ENCODE assay signal across 11 cellular contexts in the genomic region with DNA sequence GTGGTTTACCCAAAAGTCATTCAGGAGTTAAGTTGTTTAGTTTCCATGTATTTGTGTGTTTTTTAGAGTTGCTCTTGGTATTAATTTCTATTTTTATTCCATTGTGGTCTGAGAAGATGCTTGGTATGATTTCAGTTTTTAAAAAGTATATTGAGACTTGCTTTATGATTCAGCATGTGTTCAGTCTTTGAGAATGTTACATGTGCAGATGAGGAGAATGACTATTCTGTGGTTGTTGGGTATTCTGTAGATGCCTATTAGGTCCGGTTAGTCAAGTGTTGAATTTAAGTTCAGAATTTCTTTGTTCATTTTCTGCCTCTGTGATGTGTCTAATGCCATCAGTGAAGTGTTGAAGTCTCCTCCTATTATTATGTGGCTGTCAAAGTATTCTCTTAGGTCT.
DNase-seq lines count a peak whose midpoint lies in the region; ATAC-seq and TF ChIP-seq lines count a peak whose summit lies in the region.
"Had no signal": no experiment of that assay in that cellular context is flagged by ENCODE, and none has a peak within 500 bp of the region (broad histone marks: within the 10 kb centered on the region; RNA-seq: fewer than 3 reads in every experiment).

No MANE protein-coding gene starts in this region.

- TF ChIP-seq CTCF in foreskin keratinocyte (conservative IDR thresholded peaks at IDR 0.05) (no peak), upper lobe of left lung (IDR thresholded peaks at IDR 0.05) (no peak)

- no peak for TF ChIP-seq EP300 in upper lobe of left lung (IDR thresholded peaks at IDR 0.05)

- H3K9me3 ChIP-seq in upper lobe of left lung, result no peaks in the 10 kb centered on the region
- H3K9me3 ChIP-seq: Peyer's patch had no signal

- no peak overlapping the region for H3K27ac ChIP-seq in foreskin keratinocyte
- H3K27ac ChIP-seq in upper lobe of left lung, result no peak overlapping the region
- H3K27ac ChIP-seq: Peyer's patch had no signal

- H3K4me3 ChIP-seq in upper lobe of left lung, result no peak overlapping the region
- H3K4me3 ChIP-seq: Peyer's patch had no signal

- DNase-seq in foreskin keratinocyte (peak; percentile 26 to 64), upper lobe of left lung (no peak), RKO (ENCODE audit: low spot score) (no peak), iPS-NIHi7 (ENCODE audit: extremely low spot score) (no peak), iPS-NIHi11 (ENCODE audit: low spot score) (no peak)
- DNase-seq: activated CD8-positive, alpha-beta T cell treated with anti-CD3 and anti-CD28 coated beads for 36 hours; effector CD8-positive, alpha-beta T cell; Peyer's patch had no signal

- ATAC-seq in GM18511 (IDR thresholded peaks at IDR 0.05; ENCODE audit: unreplicated experiment), result peak; percentile 91
- ATAC-seq in GM21529 (IDR thresholded peaks at IDR 0.05; ENCODE audit: unreplicated experiment), result peak; percentile 94
- peak; percentile 93 for ATAC-seq in HG03280 (IDR thresholded peaks at IDR 0.05; ENCODE audit: unreplicated experiment)
- ATAC-seq in foreskin keratinocyte, result peak; percentile 66
- ATAC-seq in upper lobe of left lung (ENCODE audit: low FRiP score in 2 of 2), result no peak
- ATAC-seq: activated CD8-positive, alpha-beta T cell treated with anti-CD3 and anti-CD28 coated beads for 36 hours had no signal

- no peaks in the 10 kb centered on the region for H3K27me3 ChIP-seq in foreskin keratinocyte
- no peaks in the 10 kb centered on the region for H3K27me3 ChIP-seq in upper lobe of left lung
- H3K27me3 ChIP-seq: Peyer's patch had no signal

- WGBS in upper lobe of left lung, 2 donors, result 90 to 100% methylated on average over 1 of the region's 1 CpG

- H3K4me1 ChIP-seq in foreskin keratinocyte, result peaks cover 8% of the 10 kb centered on the region
- H3K4me1 ChIP-seq in upper lobe of left lung, result no peaks in the 10 kb centered on the region
- H3K4me1 ChIP-seq: Peyer's patch had no signal

- H3K36me3 ChIP-seq in upper lobe of left lung, result no peaks in the 10 kb centered on the region
- H3K36me3 ChIP-seq: Peyer's patch had no signal

- TF ChIP-seq POLR2A in upper lobe of left lung (IDR thresholded peaks at IDR 0.05), result no peak

Comparison
In these comparisons a context has a peak if more than half of its experiments do, and no peak if none do; other contexts are left out.
1. ATAC-seq: peak in GM18511 (single experiment), GM21529 (single experiment), HG03280 (single experiment) and foreskin keratinocyte (single experiment); none in upper lobe of left lung (0 of 2).
2. DNase-seq: peak in foreskin keratinocyte (2 of 2); none in upper lobe of left lung (0 of 2), RKO (single experiment), iPS-NIHi7 (single experiment) and iPS-NIHi11 (single experiment).